ENCODE assay signal across 12 cellular contexts in genomic region chr5:180787025-180787424, GRCh38. TPM values are rescaled to one million over a fixed set of nuclear protein-coding genes. Genes with fewer than 3 reads are reported as not detected.
DNase-seq lines count a peak whose midpoint lies in the region; TF ChIP-seq lines count a peak whose summit lies in the region.
"Had no signal": no experiment of that assay in that cellular context is flagged by ENCODE, and none has a peak within 500 bp of the region (broad histone marks: within the 10 kb centered on the region; RNA-seq: fewer than 3 reads in every experiment).

No MANE protein-coding gene starts in this region.

- H3K27ac ChIP-seq in adrenal gland (peak overlapping the region in 4 of 5 donors; percentile 78 to 96 (median 84)), mesendoderm (ENCODE audit: low read depth, low read length) (no peak overlapping the region), suprapubic skin (peak overlapping the region; percentile 85)
- H3K27ac ChIP-seq: A549 had no signal

- peak; percentile 47 for DNase-seq in activated CD4-positive, alpha-beta T cell treated with anti-CD3 and anti-CD28 coated beads, Interleukin-2, amount 10 ng/mL, durations not matched to agents 24 days and 14 days
- no peak for DNase-seq in activated CD4-positive, alpha-beta T cell treated with anti-CD3 and anti-CD28 coated beads for 48 hours
- DNase-seq in adrenal gland: no peak
- DNase-seq in mesendoderm: peak; percentile 72
- DNase-seq in suprapubic skin (ENCODE audit: low spot score in 2 of 2): no peak
- DNase-seq in activated effector memory CD4-positive, alpha-beta T cell treated with Interleukin-2 at 50 U/mL for 16 hours: no peak
- no peak for DNase-seq in H4 (ENCODE audit: low spot score)
- DNase-seq in CD1c-positive myeloid dendritic cell (ENCODE audit: extremely low spot score): no peak
- DNase-seq: activated CD4-positive, alpha-beta T cell treated with anti-CD3 and anti-CD28 coated beads, Interleukin-2, amount 50 U/mL, for 48 hours; effector memory CD4-positive, alpha-beta T cell; NCI-H526 had no signal

- TF ChIP-seq EP300 in suprapubic skin (IDR thresholded peaks at IDR 0.05): no peak

- H3K23ac ChIP-seq in mesendoderm (ENCODE audit: low read length): no peak overlapping the region

- H4K8ac ChIP-seq in mesendoderm (ENCODE audit: low read depth, low read length): no peak overlapping the region

- peaks cover 0 to 22% of the 10 kb centered on the region in 2 donors for H3K36me3 ChIP-seq in adrenal gland (replicated peaks in 1 of 2)
- peaks cover 5% of the 10 kb centered on the region for H3K36me3 ChIP-seq in mesendoderm (ENCODE audit: control insufficient read depth, insufficient read depth, low read length)
- H3K36me3 ChIP-seq in suprapubic skin: peaks cover 37% of the 10 kb centered on the region

- peaks cover 27 to 33% of the 10 kb centered on the region in 2 donors for H3K4me1 ChIP-seq in adrenal gland (replicated peaks in 1 of 2)
- peaks cover 15% of the 10 kb centered on the region for H3K4me1 ChIP-seq in mesendoderm (ENCODE audit: control insufficient read depth, low read depth, low read length)
- peaks cover 37% of the 10 kb centered on the region for H3K4me1 ChIP-seq in suprapubic skin

- no peaks in the 10 kb centered on the region for H3K79me2 ChIP-seq in mesendoderm (ENCODE audit: control insufficient read depth, insufficient read depth, low read length)

- no peak for TF ChIP-seq POLR2A in adrenal gland (IDR thresholded peaks at IDR 0.05)
- no peak for TF ChIP-seq POLR2A in suprapubic skin (IDR thresholded peaks at IDR 0.05)

- no peak overlapping the region for H3K4ac ChIP-seq in mesendoderm (ENCODE audit: low read depth, low read length)

- peak overlapping the region; percentile 41 for H3K9ac ChIP-seq in mesendoderm (ENCODE audit: low read length)

- H3K4me3 ChIP-seq in adrenal gland: no peak overlapping the region
- H3K4me3 ChIP-seq in mesendoderm (ENCODE audit: low read length): no peak overlapping the region
- H3K4me3 ChIP-seq in suprapubic skin: no peak overlapping the region
- H3K4me3 ChIP-seq: A549 had no signal

- H3K9me3 Mint-ChIP-seq in activated CD4-positive, alpha-beta T cell treated with anti-CD3 and anti-CD28 coated beads, Interleukin-2, amount 10 ng/mL, durations not matched to agents 24 days and 14 days: no peaks in the 10 kb centered on the region

- H3K4me2 ChIP-seq in mesendoderm (ENCODE audit: low read length): no peak overlapping the region
- H3K4me2 ChIP-seq: A549 had no signal

- no peak overlapping the region for H2BK5ac ChIP-seq in mesendoderm (ENCODE audit: low read length)

- peak overlapping the region; percentile 87 for H3K56ac ChIP-seq in mesendoderm (ENCODE audit: low read length)

- H3K4me1 Mint-ChIP-seq in activated CD4-positive, alpha-beta T cell treated with anti-CD3 and anti-CD28 coated beads, Interleukin-2, amount 10 ng/mL, durations not matched to agents 24 days and 14 days: peaks cover 16% of the 10 kb centered on the region

- intact Hi-C loops in activated CD4-positive, alpha-beta T cell treated with anti-CD3 and anti-CD28 coated beads, Interleukin-2, amount 10 ng/mL, durations not matched to agents 24 days and 14 days (cut with micrococcal nuclease): no loop called here
- intact Hi-C loops in adrenal gland (cut with DNase I): loop anchor here (5.0 to 10.0 kb wide), 3 partner anchors 75 to 368 kb away; partner anchors contain the start of gene ZFP62 (in 2 of the 2)

- TF ChIP-seq CTCF in adrenal gland (IDR thresholded peaks at IDR 0.05) (no peak), suprapubic skin (IDR thresholded peaks at IDR 0.05) (no peak)

- H2BK120ac ChIP-seq in mesendoderm (ENCODE audit: low read depth, low read length): no peak overlapping the region

- H3K4me3 Mint-ChIP-seq in activated CD4-positive, alpha-beta T cell treated with anti-CD3 and anti-CD28 coated beads, Interleukin-2, amount 10 ng/mL, durations not matched to agents 24 days and 14 days: no peak overlapping the region

- H3K9me3 ChIP-seq in adrenal gland (replicated peaks in 1 of 3): no peaks in the 10 kb centered on the region
- no peaks in the 10 kb centered on the region for H3K9me3 ChIP-seq in suprapubic skin
- H3K9me3 ChIP-seq: A549 had no signal

- no peak overlapping the region for H3K18ac ChIP-seq in mesendoderm (ENCODE audit: low read length)

- no peak overlapping the region for H2AK5ac ChIP-seq in mesendoderm (ENCODE audit: low read length)

- H3K79me1 ChIP-seq in mesendoderm (ENCODE audit: low read length): peaks cover 3% of the 10 kb centered on the region

- H4K5ac ChIP-seq in mesendoderm (ENCODE audit: low read length): no peak overlapping the region

- peaks cover 34% of the 10 kb centered on the region for H3K36me3 Mint-ChIP-seq in activated CD4-positive, alpha-beta T cell treated with anti-CD3 and anti-CD28 coated beads, Interleukin-2, amount 10 ng/mL, durations not matched to agents 24 days and 14 days (ENCODE audit: low read depth)

- no peak overlapping the region for H2BK15ac ChIP-seq in mesendoderm (replicated peaks; ENCODE audit: low read depth)

- WGBS in adrenal gland, 4 donors: 45 to 73% (median 51%) methylated on average over 2 to 9 of the region's 9 CpGs
- WGBS in mesendoderm (ENCODE audit: extremely low coverage, insufficient coverage, low lambda C conversion rate): no CpG with 5 or more reads among the region's 9 CpGs
- WGBS in suprapubic skin: 44% methylated on average over 8 of the region's 9 CpGs

- H3K27me3 ChIP-seq in adrenal gland (no peaks in the 10 kb centered on the region), mesendoderm (ENCODE audit: insufficient read depth, low read length, poor library complexity) (no peaks in the 10 kb centered on the region), suprapubic skin (no peaks in the 10 kb centered on the region)

- peak overlapping the region; percentile 45 for H3K27ac Mint-ChIP-seq in activated CD4-positive, alpha-beta T cell treated with anti-CD3 and anti-CD28 coated beads, Interleukin-2, amount 10 ng/mL, durations not matched to agents 24 days and 14 days

- H3K27me3 Mint-ChIP-seq in activated CD4-positive, alpha-beta T cell treated with anti-CD3 and anti-CD28 coated beads, Interleukin-2, amount 10 ng/mL, durations not matched to agents 24 days and 14 days: no peaks in the 10 kb centered on the region

RNA-seq across cellular contexts. Expression of gene MGAT1, which starts 15.6 kb away (rescaled TPM):
- 119 and 122 TPM in 2 replicates for total RNA-seq in activated CD4-positive, alpha-beta T cell treated with anti-CD3 and anti-CD28 coated beads, Interleukin-2, amount 10 ng/mL, durations not matched to agents 24 days and 14 days
- total RNA-seq in adrenal gland (100 to 1,000 TPM; 117 to 224 (median 152) TPM), suprapubic skin (100 to 1,000 TPM; 122 to 137 (median 125) TPM)
- 100 to 1,000 TPM in 1 of 3 donors, 10 to 100 TPM in 2; 46.8 to 144 (median 62.7) TPM for polyA plus RNA-seq in adrenal gland
- polyA plus RNA-seq in mesendoderm (2013, experiment 1 of 2): 40.4 TPM
- polyA plus RNA-seq in mesendoderm (2013, experiment 2 of 2): 40.6 TPM
- 59.1 and 81.0 TPM in 2 replicates for total RNA-seq in H4 (2014; rRNA removed; shearing (Covaris generic))

RNA-seq across cellular contexts. Expression of gene OR2Y1, which starts 47.2 kb away (rescaled TPM):
- total RNA-seq in activated CD4-positive, alpha-beta T cell treated with anti-CD3 and anti-CD28 coated beads, Interleukin-2, amount 10 ng/mL, durations not matched to agents 24 days and 14 days: not detected in 2 replicates
- total RNA-seq in adrenal gland: not detected
- polyA plus RNA-seq in adrenal gland: not detected
- not detected for polyA plus RNA-seq in mesendoderm (2013, experiment 1 of 2)
- not detected for polyA plus RNA-seq in mesendoderm (2013, experiment 2 of 2)
- total RNA-seq in suprapubic skin: not detected
- not detected in 2 replicates for total RNA-seq in H4 (2014; rRNA removed; shearing (Covaris generic))
- polyA plus RNA-seq: A549 had no signal

Comparison
In these comparisons a context has a peak if more than half of its experiments do, and no peak if none do; other contexts are left out.
1. DNase-seq: peak in activated CD4-positive, alpha-beta T cell treated with anti-CD3 and anti-CD28 coated beads, Interleukin-2, amount 10 ng/mL, durations not matched to agents 24 days and 14 days (single experiment) and mesendoderm (single experiment); none in activated CD4-positive, alpha-beta T cell treated with anti-CD3 and anti-CD28 coated beads for 48 hours (single experiment), adrenal gland (0 of 7), suprapubic skin (0 of 2), activated effector memory CD4-positive, alpha-beta T cell treated with Interleukin-2 at 50 U/mL for 16 hours (single experiment), H4 (single experiment) and CD1c-positive myeloid dendritic cell (single experiment).